In genomic region chr16:622920-623280, GRCh38 we compare ENCODE assay signal across 2 cellular contexts.
TF ChIP-seq lines count a peak whose summit lies in the region.

No MANE protein-coding gene starts in this region.

TF ChIP-seq in A549, 52 proteins besides CTCF, POLR2A, EP300 and RAD21:
- TF ChIP-seq MYC (IDR thresholded peaks at IDR 0.05; ENCODE audit: borderline replicate concordance, low read length) (no peak), GATA3 (IDR thresholded peaks at IDR 0.05; ENCODE audit: borderline replicate concordance) (no peak), CBX2 (IDR thresholded peaks at IDR 0.05; ENCODE audit: borderline replicate concordance, low read depth) (no peak), FOSL2 (IDR thresholded peaks at IDR 0.05) (no peak), FOSL2 (CRISPR knock-in tag; IDR thresholded peaks at IDR 0.05) (no peak), SMC3 (IDR thresholded peaks at IDR 0.05) (no peak), ELK1 (IDR thresholded peaks at IDR 0.05; ENCODE audit: low read depth, low read length) (no peak), CHD4 (IDR thresholded peaks at IDR 0.05; ENCODE audit: borderline replicate concordance) (no peak), MAZ (IDR thresholded peaks at IDR 0.05; ENCODE audit: borderline replicate concordance, low read depth, low read length) (no peak), USF2 (IDR thresholded peaks at IDR 0.05) (no peak), HOXA7 (CRISPR knock-in tag; IDR thresholded peaks at IDR 0.05) (no peak), POLR2AphosphoS2 (conservative IDR thresholded peaks at IDR 0.05; ENCODE audit: low read length) (no peak), CEBPB (IDR thresholded peaks at IDR 0.05) (no peak)

TF ChIP-seq in H1, 55 proteins besides CTCF, POLR2A, EP300 and RAD21:
- TF ChIP-seq BRCA1 (IDR thresholded peaks at IDR 0.05; ENCODE audit: low read depth, low read length) (no peak), EGR1 (IDR thresholded peaks at IDR 0.05; ENCODE audit: borderline replicate concordance, low read depth, low read length) (no peak), KDM4A (IDR thresholded peaks at IDR 0.05; ENCODE audit: low read depth, low read length, severe bottlenecking) (no peak), NRF1 (IDR thresholded peaks at IDR 0.05; ENCODE audit: low read depth, low read length) (no peak), ZNF274 (IDR thresholded peaks at IDR 0.05; ENCODE audit: borderline replicate concordance, extremely low read depth, low read length) (no peak), HDAC6 (IDR thresholded peaks at IDR 0.05; ENCODE audit: low read depth, low read length) (no peak), JUND (IDR thresholded peaks at IDR 0.05; ENCODE audit: low read length) (no peak), KDM1A (IDR thresholded peaks at IDR 0.05; ENCODE audit: borderline replicate concordance, low read length) (no peak), BACH1 (IDR thresholded peaks at IDR 0.05; ENCODE audit: low read length) (no peak), CREB1 (IDR thresholded peaks at IDR 0.05) (no peak), E2F6 (IDR thresholded peaks at IDR 0.05) (no peak), ATF2 (IDR thresholded peaks at IDR 0.05; ENCODE audit: low read length) (no peak), TAF7 (optimal IDR thresholded peaks at IDR 0.05; ENCODE audit: borderline replicate concordance, low read depth, low read length) (no peak), SAP30 (IDR thresholded peaks at IDR 0.05; ENCODE audit: insufficient read depth, insufficient replicate concordance, low read length) (no peak), RFX5 (IDR thresholded peaks at IDR 0.05; ENCODE audit: borderline replicate concordance, low read depth, low read length) (no peak)
